Comparison of ENCODE assay signal across 8 cellular contexts in the genomic region with DNA sequence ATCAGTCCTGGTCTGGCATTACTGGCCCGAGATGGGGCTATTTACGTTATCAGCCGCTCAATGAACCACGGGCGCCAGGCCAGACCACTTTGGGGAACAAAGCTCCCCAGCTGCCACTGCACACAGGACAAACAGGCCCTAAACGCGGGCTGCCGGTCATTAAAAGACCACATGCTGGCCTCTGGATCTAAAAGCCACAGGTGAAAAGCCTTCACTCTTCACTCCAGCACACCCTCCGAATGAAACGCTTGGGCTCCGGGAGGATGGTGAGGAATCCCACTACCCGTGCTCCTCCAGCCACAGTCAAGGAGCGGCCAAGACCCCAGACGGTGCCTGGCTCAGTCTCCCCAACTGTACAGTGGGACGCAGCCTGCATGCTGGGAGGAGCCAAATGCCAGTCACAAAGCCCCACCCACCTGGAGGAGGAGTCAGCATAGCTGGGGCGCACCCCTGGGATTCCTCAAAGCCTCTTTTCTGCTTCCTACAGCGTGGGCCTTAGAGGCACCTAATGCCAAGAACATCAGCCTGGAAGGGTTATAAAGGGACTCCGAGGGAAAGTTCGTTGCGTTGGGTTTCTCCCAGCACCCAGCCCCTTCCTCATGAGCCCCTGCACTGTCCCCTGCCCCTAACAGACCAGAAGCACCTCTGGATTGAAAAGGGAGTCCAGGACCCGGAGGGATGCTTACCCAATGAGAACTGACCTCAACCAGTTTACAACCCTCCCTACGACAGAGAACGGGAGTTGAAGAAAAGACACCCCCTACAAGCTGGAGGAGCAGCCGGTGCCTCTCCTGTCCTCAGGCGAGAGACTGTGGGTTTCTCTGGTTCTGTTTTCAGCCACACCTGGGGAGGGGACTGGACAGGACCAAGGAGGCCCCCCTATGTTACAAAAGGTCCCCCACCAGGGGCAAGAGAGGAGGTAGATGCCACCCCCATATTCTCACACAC. TPM values are rescaled to one million over a fixed set of nuclear protein-coding genes. Genes with fewer than 3 reads are reported as not detected.
DNase-seq lines count a peak whose midpoint lies in the region; ATAC-seq lines count a peak whose summit lies in the region.

No MANE protein-coding gene starts in this region.

- H3K9me3 ChIP-seq in iPS-18c (ENCODE audit: control insufficient read depth, insufficient read depth, low read length): no peaks in the 10 kb centered on the region

- peak; percentile 34 for DNase-seq in activated CD4-positive, alpha-beta memory T cell treated with anti-CD3 and anti-CD28 coated beads for 36 hours
- DNase-seq in activated CD4-positive, alpha-beta memory T cell treated with anti-CD3 and anti-CD28 coated beads, Interleukin-2, amount 10 ng/mL, durations not matched to agents 7 days and 5 days: no peak
- DNase-seq in amniotic epithelial cell (ENCODE audit: low read depth) (peak; percentile 45), superior temporal gyrus (ENCODE audit: extremely low spot score) (peak; percentile 78)
- DNase-seq in activated CD4-positive, alpha-beta T cell treated with anti-CD3 and anti-CD28 coated beads for 4 hours: no peak

- ATAC-seq in GM19324 (IDR thresholded peaks at IDR 0.05; ENCODE audit: low FRiP score, unreplicated experiment) (no peak), esophagus mucosa (no peak)

- H3K9me3 Mint-ChIP-seq in activated CD4-positive, alpha-beta memory T cell treated with anti-CD3 and anti-CD28 coated beads for 36 hours: no peaks in the 10 kb centered on the region
- no peaks in the 10 kb centered on the region for H3K9me3 Mint-ChIP-seq in activated CD4-positive, alpha-beta memory T cell treated with anti-CD3 and anti-CD28 coated beads, Interleukin-2, amount 10 ng/mL, durations not matched to agents 7 days and 5 days

- peaks cover 18% of the 10 kb centered on the region for H3K4me1 Mint-ChIP-seq in activated CD4-positive, alpha-beta memory T cell treated with anti-CD3 and anti-CD28 coated beads for 36 hours (ENCODE audit: low read depth)
- peaks cover 15% of the 10 kb centered on the region for H3K4me1 Mint-ChIP-seq in activated CD4-positive, alpha-beta memory T cell treated with anti-CD3 and anti-CD28 coated beads, Interleukin-2, amount 10 ng/mL, durations not matched to agents 7 days and 5 days

- H3K4me3 ChIP-seq in iPS-18c (ENCODE audit: insufficient read depth, low read depth, low read length): peak overlapping the region; percentile 9; the same call in 1 of the 2 replicates

- POLR2A ChIA-PET in activated CD4-positive, alpha-beta memory T cell treated with anti-CD3 and anti-CD28 coated beads for 36 hours (lab: Charles Lee): no interaction called here
- POLR2A ChIA-PET in activated CD4-positive, alpha-beta memory T cell treated with anti-CD3 and anti-CD28 coated beads, Interleukin-2, amount 10 ng/mL, durations not matched to agents 7 days and 5 days (lab: Charles Lee): no interaction called here

- no peaks in the 10 kb centered on the region for H3K36me3 Mint-ChIP-seq in activated CD4-positive, alpha-beta memory T cell treated with anti-CD3 and anti-CD28 coated beads for 36 hours
- H3K36me3 Mint-ChIP-seq in activated CD4-positive, alpha-beta memory T cell treated with anti-CD3 and anti-CD28 coated beads, Interleukin-2, amount 10 ng/mL, durations not matched to agents 7 days and 5 days (ENCODE audit: low read depth): no peaks in the 10 kb centered on the region

- CTCF ChIA-PET in activated CD4-positive, alpha-beta memory T cell treated with anti-CD3 and anti-CD28 coated beads for 36 hours (lab: Charles Lee): interaction anchor here (0.8 kb wide), 1 partner anchor 183 kb away, joined by 3 read pairs; no protein-coding TSS in a partner anchor
- CTCF ChIA-PET in activated CD4-positive, alpha-beta memory T cell treated with anti-CD3 and anti-CD28 coated beads, Interleukin-2, amount 10 ng/mL, durations not matched to agents 7 days and 5 days (lab: Charles Lee): no interaction called here

- H3K27me3 Mint-ChIP-seq in activated CD4-positive, alpha-beta memory T cell treated with anti-CD3 and anti-CD28 coated beads for 36 hours: peaks cover 27% of the 10 kb centered on the region
- H3K27me3 Mint-ChIP-seq in activated CD4-positive, alpha-beta memory T cell treated with anti-CD3 and anti-CD28 coated beads, Interleukin-2, amount 10 ng/mL, durations not matched to agents 7 days and 5 days: peaks cover 24% of the 10 kb centered on the region

- H3K27ac Mint-ChIP-seq in activated CD4-positive, alpha-beta memory T cell treated with anti-CD3 and anti-CD28 coated beads for 36 hours: no peak overlapping the region
- no peak overlapping the region for H3K27ac Mint-ChIP-seq in activated CD4-positive, alpha-beta memory T cell treated with anti-CD3 and anti-CD28 coated beads, Interleukin-2, amount 10 ng/mL, durations not matched to agents 7 days and 5 days

- intact Hi-C loops in activated CD4-positive, alpha-beta memory T cell treated with anti-CD3 and anti-CD28 coated beads for 36 hours (cut with micrococcal nuclease): loop anchor here (5.0 to 10.0 kb wide), 3 partner anchors 67 to 150 kb away; no protein-coding TSS in a partner anchor

- no peak overlapping the region for H3K4me3 Mint-ChIP-seq in activated CD4-positive, alpha-beta memory T cell treated with anti-CD3 and anti-CD28 coated beads for 36 hours
- H3K4me3 Mint-ChIP-seq in activated CD4-positive, alpha-beta memory T cell treated with anti-CD3 and anti-CD28 coated beads, Interleukin-2, amount 10 ng/mL, durations not matched to agents 7 days and 5 days: no peak overlapping the region

RNA-seq across cellular contexts. Expression of a gene that starts 4.7 kb away (rescaled TPM):
- 1 to 10 TPM; 6.3 to 6.9 TPM for total RNA-seq in activated CD4-positive, alpha-beta memory T cell treated with anti-CD3 and anti-CD28 coated beads for 36 hours
- total RNA-seq in activated CD4-positive, alpha-beta memory T cell treated with anti-CD3 and anti-CD28 coated beads, Interleukin-2, amount 10 ng/mL, durations not matched to agents 7 days and 5 days: under 1 TPM; 0.70 to 0.73 TPM
- 4.1 TPM for total RNA-seq in esophagus mucosa

Comparison
In these comparisons a context has a peak if more than half of its experiments do, and no peak if none do; other contexts are left out.
1. DNase-seq: peak in activated CD4-positive, alpha-beta memory T cell treated with anti-CD3 and anti-CD28 coated beads for 36 hours (single experiment), amniotic epithelial cell (single experiment) and superior temporal gyrus (single experiment); none in activated CD4-positive, alpha-beta memory T cell treated with anti-CD3 and anti-CD28 coated beads, Interleukin-2, amount 10 ng/mL, durations not matched to agents 7 days and 5 days (single experiment) and activated CD4-positive, alpha-beta T cell treated with anti-CD3 and anti-CD28 coated beads for 4 hours (0 of 2).